ENCODE assay signal across 8 cellular contexts in genomic region chr15:92820233-92821021, GRCh38.
DNase-seq lines count a peak whose midpoint lies in the region; ATAC-seq and TF ChIP-seq lines count a peak whose summit lies in the region.

No MANE protein-coding gene starts in this region.

- H3K79me2 ChIP-seq in osteoblast (ENCODE audit: insufficient read depth, low read length) = no peaks in the 10 kb centered on the region

- H3K36me3 ChIP-seq in SK-N-MC (ENCODE audit: insufficient read depth, low read length) = no peaks in the 10 kb centered on the region
- H3K36me3 ChIP-seq in osteoblast (ENCODE audit: insufficient read depth, low read length) = no peaks in the 10 kb centered on the region
- H3K36me3 ChIP-seq in testis (ENCODE audit: low read depth, missing control alignments) = no peaks in the 10 kb centered on the region

- H3K9me3 ChIP-seq in SK-N-MC (ENCODE audit: low read depth, low read length) = no peaks in the 10 kb centered on the region
- H3K9me3 ChIP-seq in osteoblast (ENCODE audit: low read depth, low read length) = no peaks in the 10 kb centered on the region
- H3K9me3 ChIP-seq in testis = no peaks in the 10 kb centered on the region

- DNase-seq in GM10248 (ENCODE audit: extremely low spot score) (peak; percentile 91), NB4 (ENCODE audit: low read depth) (peak; percentile 94), SK-N-MC (ENCODE audit: low read depth, low spot score) (no peak), glomerular visceral epithelial cell (ENCODE audit: extremely low spot score) (peak; percentile 90), osteoblast (ENCODE audit: insufficient read length, low spot score, missing footprints) (peak; percentile 99), testis (peak; percentile 92)
- peak; percentile 84 for DNase-seq in activated naive CD4-positive, alpha-beta T cell treated with anti-CD3 and anti-CD28 coated beads, Interleukin-2, amount 50 U/mL, for 16 hours

- peak overlapping the region; percentile 73 for H3K9ac ChIP-seq in SK-N-MC (ENCODE audit: insufficient read length)

- WGBS in testis, 2 donors = 9 to 11% methylated on average over 37 of the region's 37 CpGs

- no peaks in the 10 kb centered on the region for H4K20me1 ChIP-seq in osteoblast (ENCODE audit: insufficient read depth, low read length)

- peak overlapping the region; percentile 88 for H3K4me2 ChIP-seq in osteoblast (ENCODE audit: insufficient read depth, low read length)

- CTCF ChIA-PET in GM10248 (lab: Yijun Ruan, JAX) = interaction anchor here (1.3 to 5.5 kb wide), 5 partner anchors 9 to 98 kb away, joined by 5 to 43 read pairs (median 7); no protein-coding TSS in a partner anchor

- H3K4me1 ChIP-seq in osteoblast (ENCODE audit: insufficient read depth, low read length) = peaks cover 21% of the 10 kb centered on the region
- peaks cover 4% of the 10 kb centered on the region for H3K4me1 ChIP-seq in testis

- no peak for TF ChIP-seq CTCF in GM10248 (IDR thresholded peaks at IDR 0.05; ENCODE audit: control extremely low read depth, extremely low read depth, low read depth, missing control alignments)
- TF ChIP-seq CTCF in NB4 (IDR thresholded peaks at IDR 0.05; ENCODE audit: low read depth, low read length) = no peak
- no peak for TF ChIP-seq CTCF in osteoblast (IDR thresholded peaks at IDR 0.05; ENCODE audit: extremely low read depth, low read depth, low read length)
- TF ChIP-seq CTCF in testis (IDR thresholded peaks at IDR 0.05) = peak in 2 of 3 experiments; percentile 23 to 32

- ATAC-seq in HG02588 (IDR thresholded peaks at IDR 0.05; ENCODE audit: unreplicated experiment) = peak; percentile 87

- no peaks in the 10 kb centered on the region for H3K27me3 ChIP-seq in osteoblast (ENCODE audit: insufficient read depth, low read length)
- H3K27me3 ChIP-seq in testis = no peaks in the 10 kb centered on the region

- peak overlapping the region; percentile 94 for H2AFZ ChIP-seq in osteoblast (ENCODE audit: low read length)

- TF ChIP-seq POLR2A in NB4 (IDR thresholded peaks at IDR 0.05; ENCODE audit: extremely low read depth, insufficient read length) (peak; percentile 70), testis (IDR thresholded peaks at IDR 0.05) (peak; percentile 1)

- H3K27ac ChIP-seq in SK-N-MC (peak overlapping the region; percentile 92), osteoblast (ENCODE audit: low read depth, low read length) (peak overlapping the region; percentile 74), testis (peak overlapping the region; percentile 64 to 85)

- intact Hi-C loops in testis (cut with DNase I; ENCODE audit: low total_unique reads) = no loop called here

- H3K4me3 ChIP-seq in NB4 (ENCODE audit: low read depth, low read length) (peak overlapping the region; percentile 68), SK-N-MC (peak overlapping the region; percentile 58), osteoblast (ENCODE audit: insufficient read depth, low read length) (peak overlapping the region; percentile 70), testis (peak overlapping the region; percentile 46 to 48)

- POLR2A ChIA-PET in GM10248 (lab: Yijun Ruan, JAX) = interaction anchor here (1.0 to 1.2 kb wide), 3 partner anchors 10 to 62 kb away, joined by 3 to 7 read pairs (median 4); no protein-coding TSS in a partner anchor

Comparison
In these comparisons a context has a peak if more than half of its experiments do, and no peak if none do; other contexts are left out.
1. CTCF ChIP-seq: peak in testis (2 of 3); none in GM10248 (single experiment), NB4 (single experiment) and osteoblast (single experiment).
2. Peak in every context shown above with its lines, with median percentiles within 50 percentile points of each other: H3K4me3 ChIP-seq and H3K27ac ChIP-seq.